ENCODE assay signal across 18 cellular contexts in the genomic region with DNA sequence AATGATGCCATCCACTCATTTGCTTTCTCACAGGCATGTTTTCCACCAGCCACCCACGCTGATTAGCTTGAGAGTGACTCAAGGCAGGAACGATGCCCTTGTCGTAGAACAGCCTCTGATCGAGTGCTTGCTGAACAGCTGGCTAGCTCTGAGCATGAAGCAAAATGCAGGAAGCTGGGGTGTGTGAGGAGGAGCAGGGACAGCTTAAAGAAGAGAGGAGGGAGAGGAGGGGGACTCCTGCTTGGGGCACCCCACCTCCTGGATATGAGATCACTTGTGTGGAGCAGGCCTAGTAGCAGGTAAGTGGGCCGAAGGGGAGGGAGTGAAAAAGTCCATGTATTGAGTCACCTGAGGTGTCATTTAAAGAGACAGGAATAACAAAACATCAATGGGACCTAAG. TPM values are rescaled to one million over a fixed set of nuclear protein-coding genes. Genes with fewer than 3 reads are reported as not detected.
A peak's percentile ranks its signal among the peaks of the same experiment; 100 is the strongest.
DNase-seq lines count a peak whose midpoint lies in the region; ATAC-seq, FAIRE-seq and TF ChIP-seq lines count a peak whose summit lies in the region.
"Had no signal": no experiment of that assay in that cellular context is flagged by ENCODE, and none has a peak within 500 bp of the region (broad histone marks: within the 10 kb centered on the region; RNA-seq: fewer than 3 reads in every experiment).

No MANE protein-coding gene starts in this region.

- H3K4me2 ChIP-seq in DND-41 (ENCODE audit: insufficient read depth, low read length) (no peak overlapping the region), GM23248 (ENCODE audit: unreplicated experiment) (no peak overlapping the region)

- ATAC-seq in DND-41 (ENCODE audit: insufficient read depth, low read depth) (no peak), GM21367 (IDR thresholded peaks at IDR 0.05; ENCODE audit: unreplicated experiment) (no peak), HG02571 (IDR thresholded peaks at IDR 0.05; ENCODE audit: unreplicated experiment) (no peak)
- ATAC-seq: left colon, psoas muscle had no signal

- H3K4me1 Mint-ChIP-seq in progenitor cell of endocrine pancreas (ENCODE audit: low read depth) = peaks cover 2% of the 10 kb centered on the region

- H3K4me1 ChIP-seq in DND-41 (ENCODE audit: insufficient read depth, low read length) (peaks cover 44% of the 10 kb centered on the region), GM23248 (ENCODE audit: insufficient read depth) (peaks cover 6% of the 10 kb centered on the region)
- H3K4me1 ChIP-seq: psoas muscle had no signal

- no peaks in the 10 kb centered on the region for H3K9me3 ChIP-seq in DND-41 (ENCODE audit: insufficient read depth, low read length, severe bottlenecking)
- no peaks in the 10 kb centered on the region for H3K9me3 ChIP-seq in GM23248 (ENCODE audit: low read depth)
- H3K9me3 ChIP-seq: psoas muscle had no signal

- no peak overlapping the region; the same call in 1 of the 2 replicates for H3K27ac ChIP-seq in DND-41 (ENCODE audit: low read length)
- no peak overlapping the region for H3K27ac ChIP-seq in GM23248
- H3K27ac ChIP-seq: psoas muscle had no signal

- H3K27me3 ChIP-seq in DND-41 (ENCODE audit: insufficient read depth, low read length, poor library complexity) (no peaks in the 10 kb centered on the region), GM23248 (replicated peaks; ENCODE audit: insufficient read depth) (peaks cover 6% of the 10 kb centered on the region), bronchial epithelial cell (ENCODE audit: control insufficient read depth, insufficient read depth, low read length) (no peaks in the 10 kb centered on the region)

- FAIRE-seq in bronchial epithelial cell (lab: Jason Lieb, UNC) = no peak
- FAIRE-seq: endometrium, GM18507 had no signal

- no peaks in the 10 kb centered on the region for H3K36me3 ChIP-seq in DND-41 (ENCODE audit: insufficient read depth, low read length)
- no peaks in the 10 kb centered on the region for H3K36me3 ChIP-seq in GM23248 (ENCODE audit: low read depth)
- no peaks in the 10 kb centered on the region for H3K36me3 ChIP-seq in bronchial epithelial cell (ENCODE audit: control insufficient read depth, insufficient read depth, low read length)

- 7 to 13% methylated on average over 5 of the region's 5 CpGs for WGBS in GM23248 (ENCODE audit: low coverage in 1 of 2, low lambda C conversion rate in 2 of 2, missing lambda C conversion rate in 2 of 2), 2 experiments

- H3K9ac ChIP-seq in DND-41 (ENCODE audit: low read depth, low read length) (no peak overlapping the region), GM23248 (no peak overlapping the region)

- H3K27me3 Mint-ChIP-seq in progenitor cell of endocrine pancreas = peaks cover 22% of the 10 kb centered on the region
- H3K27me3 Mint-ChIP-seq: stimulated activated naive CD8-positive, alpha-beta T cell treated with anti-CD3 and anti-CD28 coated beads, Interleukin-15, Interleukin-2, amounts not matched to agents 100 ng/mL and 50 ng/mL, for 24 hours had no signal

- H3K9me2 ChIP-seq in GM23248 (ENCODE audit: insufficient read depth) = no peaks in the 10 kb centered on the region

- peak overlapping the region; percentile 67 for H3K27ac Mint-ChIP-seq in progenitor cell of endocrine pancreas
- H3K27ac Mint-ChIP-seq: activated T-helper 2 cell treated with anti-CD3 and anti-CD28 coated beads, Interferon-gamma antibody, Interleukin-2, Interleukin-4, amounts not matched to agents 10 μg/mL and 5 μg/mL and 100 μg/mL, durations not matched to agents 14 hours and 24 hours and 36 hours; CD4-positive, alpha-beta T cell; stimulated activated naive CD8-positive, alpha-beta T cell treated with anti-CD3 and anti-CD28 coated beads, Interleukin-15, Interleukin-2, amounts not matched to agents 100 ng/mL and 50 ng/mL, for 24 hours had no signal

- DNase-seq in DND-41 (peak; percentile 32), GM23248 (peak; percentile 91), bronchial epithelial cell (ENCODE audit: low read depth) (peak; percentile 76), progenitor cell of endocrine pancreas (ENCODE audit: low spot score, unreplicated experiment) (no peak), NCI-H1048 (lab: John Stamatoyannopoulos, UW) (no peak)
- DNase-seq: CD4-positive, alpha-beta T cell; central memory CD4-positive, alpha-beta T cell; GDM1; left colon; NCI-H1092 treated with DMSO at 0.1 percent for 48 hours; NCI-H2227 treated with DMSO at 0.1 percent for 48 hours; psoas muscle had no signal

- H3K4me3 ChIP-seq in DND-41 (ENCODE audit: low read depth in 1 of 2, low read length in 2 of 2) = no peak overlapping the region
- H3K4me3 ChIP-seq in GM23248 = no peak overlapping the region
- H3K4me3 ChIP-seq in bronchial epithelial cell (ENCODE audit: low read depth, low read length) = no peak overlapping the region
- H3K4me3 ChIP-seq: psoas muscle had no signal

- no peak overlapping the region for H3K4me3 Mint-ChIP-seq in progenitor cell of endocrine pancreas (ENCODE audit: low read depth)
- H3K4me3 Mint-ChIP-seq: CD4-positive, alpha-beta T cell; stimulated activated naive CD8-positive, alpha-beta T cell treated with anti-CD3 and anti-CD28 coated beads, Interleukin-15, Interleukin-2, amounts not matched to agents 100 ng/mL and 50 ng/mL, for 24 hours had no signal

- H2AFZ ChIP-seq in DND-41 (ENCODE audit: low read depth, low read length) (no peak overlapping the region), GM23248 (no peak overlapping the region; the same call in 1 of the 2 replicates)

- no peaks in the 10 kb centered on the region for H3K9me3 Mint-ChIP-seq in progenitor cell of endocrine pancreas (ENCODE audit: low read depth)
- H3K9me3 Mint-ChIP-seq: activated T-helper 2 cell treated with anti-CD3 and anti-CD28 coated beads, Interferon-gamma antibody, Interleukin-2, Interleukin-4, amounts not matched to agents 10 μg/mL and 5 μg/mL and 100 μg/mL, durations not matched to agents 14 hours and 24 hours and 36 hours; CD4-positive, alpha-beta T cell; stimulated activated naive CD8-positive, alpha-beta T cell treated with anti-CD3 and anti-CD28 coated beads, Interleukin-15, Interleukin-2, amounts not matched to agents 100 ng/mL and 50 ng/mL, for 24 hours had no signal

- H4K20me1 ChIP-seq in DND-41 (ENCODE audit: insufficient read depth, low read length) = no peaks in the 10 kb centered on the region
- H4K20me1 ChIP-seq in GM23248 (ENCODE audit: insufficient read depth) = no peaks in the 10 kb centered on the region

- H3F3A ChIP-seq in GM23248 (ENCODE audit: insufficient read depth) = no peaks in the 10 kb centered on the region

- TF ChIP-seq CTCF in DND-41 (IDR thresholded peaks at IDR 0.05; ENCODE audit: borderline replicate concordance, extremely low read depth, low read length, poor library complexity, severe bottlenecking) = no peak
- no peak for TF ChIP-seq CTCF in bronchial epithelial cell (IDR thresholded peaks at IDR 0.05; ENCODE audit: insufficient read depth, low read length, severe bottlenecking)
- no peak for TF ChIP-seq CTCF in progenitor cell of endocrine pancreas (IDR thresholded peaks at IDR 0.05; ENCODE audit: unreplicated experiment)

- in situ Hi-C loops in GM23248 (cut with MboI) = no loop called here

- H3K79me2 ChIP-seq in DND-41 (ENCODE audit: insufficient read depth, low read length) = no peaks in the 10 kb centered on the region
- no peaks in the 10 kb centered on the region for H3K79me2 ChIP-seq in GM23248 (ENCODE audit: insufficient read depth)

- no peaks in the 10 kb centered on the region for H3K36me3 Mint-ChIP-seq in progenitor cell of endocrine pancreas (ENCODE audit: insufficient read depth)

RNA-seq across cellular contexts. Expression of gene IRS2, which starts 48.8 kb away (rescaled TPM):
- 7.3 and 7.7 TPM in 2 replicates for total RNA-seq in GM23248 (2014; rRNA removed; shearing (Covaris generic))
- polyA plus RNA-seq in GM23248 (2016; fragmentation: Nextera tagmentation; extraction: Ambion mirVana) = 3.1 and 3.4 TPM in 2 replicates
- total RNA-seq in bronchial epithelial cell = 3.1 and 6.8 TPM in 2 replicates
- total RNA-seq in progenitor cell of endocrine pancreas = 11.9 and 12.5 TPM in 2 replicates

Comparison
In these comparisons a context has a peak if more than half of its experiments do, and no peak if none do; other contexts are left out.
1. DNase-seq: peak in DND-41 (single experiment), GM23248 (single experiment) and bronchial epithelial cell (single experiment); none in progenitor cell of endocrine pancreas (single experiment) and NCI-H1048 (single experiment).